9 cellular contexts compared by ENCODE assay signal in genomic region chr4:156971168-156971601, GRCh38. TPM values are rescaled to one million over a fixed set of nuclear protein-coding genes. Genes with fewer than 3 reads are reported as not detected.
DNase-seq lines count a peak whose midpoint lies in the region; ATAC-seq and TF ChIP-seq lines count a peak whose summit lies in the region.
"Had no signal": no experiment of that assay in that cellular context is flagged by ENCODE, and none has a peak within 500 bp of the region (broad histone marks: within the 10 kb centered on the region; RNA-seq: fewer than 3 reads in every experiment).

No MANE protein-coding gene starts in this region.

- peaks cover 4% of the 10 kb centered on the region for H3K4me1 Mint-ChIP-seq in activated CD4-positive, alpha-beta T cell treated with anti-CD3 and anti-CD28 coated beads, Interleukin-2, amount 10 ng/mL, durations not matched to agents 7 days and 5 days

- peaks cover 56% of the 10 kb centered on the region for H3K27me3 Mint-ChIP-seq in activated CD4-positive, alpha-beta T cell treated with anti-CD3 and anti-CD28 coated beads, Interleukin-2, amount 10 ng/mL, durations not matched to agents 7 days and 5 days

- peak overlapping the region; percentile 0 to 87 (median 56) for H3K4me3 ChIP-seq in adrenal gland

- peak overlapping the region; percentile 33 for H3K4me3 Mint-ChIP-seq in activated CD4-positive, alpha-beta T cell treated with anti-CD3 and anti-CD28 coated beads, Interleukin-2, amount 10 ng/mL, durations not matched to agents 7 days and 5 days

- no peaks in the 10 kb centered on the region for H3K36me3 ChIP-seq in adrenal gland (replicated peaks in 1 of 2)

- no peak for TF ChIP-seq POLR2A in adrenal gland (IDR thresholded peaks at IDR 0.05)

- no peak for DNase-seq in activated CD4-positive, alpha-beta T cell treated with anti-CD3 and anti-CD28 coated beads, Interleukin-2, amount 10 ng/mL, durations not matched to agents 7 days and 5 days
- DNase-seq in activated CD4-positive, alpha-beta T cell treated with anti-CD3 and anti-CD28 coated beads, Interleukin-2, amount 50 U/mL, for 1 hour, result no peak
- DNase-seq in adrenal gland (peak in 4 of 7 donors; percentile 40 to 65 (median 60)), iPS-NIHi7 (ENCODE audit: extremely low spot score) (peak; percentile 36)
- no peak for DNase-seq in stimulated activated naive CD8-positive, alpha-beta T cell treated with anti-CD3 and anti-CD28 coated beads, Interleukin-15, Interleukin-2, amounts not matched to agents 100 U/mL and 50 U/mL, for 24 hours
- DNase-seq in central memory CD4-positive, alpha-beta T cell, result no peak

- 0 to 4% (median 2%) methylated on average over 11 to 44 of the region's 44 CpGs for WGBS in adrenal gland, 4 donors

- TF ChIP-seq CTCF in adrenal gland (IDR thresholded peaks at IDR 0.05), result no peak

- H3K36me3 Mint-ChIP-seq in activated CD4-positive, alpha-beta T cell treated with anti-CD3 and anti-CD28 coated beads, Interleukin-2, amount 10 ng/mL, durations not matched to agents 7 days and 5 days (ENCODE audit: low read depth), result no peaks in the 10 kb centered on the region

- POLR2A ChIA-PET in activated CD4-positive, alpha-beta T cell treated with anti-CD3 and anti-CD28 coated beads, Interleukin-2, amount 10 ng/mL, durations not matched to agents 7 days and 5 days (lab: Charles Lee), result no interaction called here

- no peaks in the 10 kb centered on the region for H3K27me3 ChIP-seq in adrenal gland

- CTCF ChIA-PET in activated CD4-positive, alpha-beta T cell treated with anti-CD3 and anti-CD28 coated beads, Interleukin-2, amount 10 ng/mL, durations not matched to agents 7 days and 5 days (lab: Charles Lee), result no interaction called here

- peak; percentile 41 for ATAC-seq in stimulated activated naive CD8-positive, alpha-beta T cell treated with anti-CD3 and anti-CD28 coated beads, Interleukin-15, Interleukin-2, amounts not matched to agents 100 U/mL and 50 U/mL, for 24 hours
- no peak for ATAC-seq in GM18511 (IDR thresholded peaks at IDR 0.05; ENCODE audit: unreplicated experiment)
- ATAC-seq in GM21825 (IDR thresholded peaks at IDR 0.05; ENCODE audit: unreplicated experiment), result no peak

- no peaks in the 10 kb centered on the region for H3K9me3 Mint-ChIP-seq in activated CD4-positive, alpha-beta T cell treated with anti-CD3 and anti-CD28 coated beads, Interleukin-2, amount 10 ng/mL, durations not matched to agents 7 days and 5 days

- H3K4me1 ChIP-seq in adrenal gland (replicated peaks in 1 of 2), result peaks cover 7 to 19% of the 10 kb centered on the region in 2 donors

- intact Hi-C loops in adrenal gland (cut with DNase I), result no loop called here

- no peaks in the 10 kb centered on the region for H3K9me3 ChIP-seq in adrenal gland (replicated peaks in 1 of 3)

- H3K27ac Mint-ChIP-seq in activated CD4-positive, alpha-beta T cell treated with anti-CD3 and anti-CD28 coated beads, Interleukin-2, amount 10 ng/mL, durations not matched to agents 7 days and 5 days, result no peak overlapping the region

- peak overlapping the region; percentile 60 to 94 (median 88) for H3K27ac ChIP-seq in adrenal gland

RNA-seq across cellular contexts. Expression of gene PDGFC, which starts 0.4 kb away (rescaled TPM):
- not detected for total RNA-seq in activated CD4-positive, alpha-beta T cell treated with anti-CD3 and anti-CD28 coated beads, Interleukin-2, amount 10 ng/mL, durations not matched to agents 7 days and 5 days
- 10 to 100 TPM; 32.2 to 77.2 (median 51.6) TPM for total RNA-seq in adrenal gland
- 10 to 100 TPM in 1 of 3 donors, 1 to 10 TPM in 2; 6.0 to 18.2 (median 7.6) TPM for polyA plus RNA-seq in adrenal gland
- total RNA-seq: T-helper 2 cell treated with Interferon-gamma antibody and Interleukin-4, amounts not matched to agents 100 ng/mL and 5 ng/mL, for 36 hours had no signal

Comparison
In these comparisons a context has a peak if more than half of its experiments do, and no peak if none do; other contexts are left out.
1. DNase-seq: peak in adrenal gland (4 of 7) and iPS-NIHi7 (single experiment); none in activated CD4-positive, alpha-beta T cell treated with anti-CD3 and anti-CD28 coated beads, Interleukin-2, amount 10 ng/mL, durations not matched to agents 7 days and 5 days (single experiment), activated CD4-positive, alpha-beta T cell treated with anti-CD3 and anti-CD28 coated beads, Interleukin-2, amount 50 U/mL, for 1 hour (single experiment), stimulated activated naive CD8-positive, alpha-beta T cell treated with anti-CD3 and anti-CD28 coated beads, Interleukin-15, Interleukin-2, amounts not matched to agents 100 U/mL and 50 U/mL, for 24 hours (single experiment) and central memory CD4-positive, alpha-beta T cell (single experiment).
2. RNA of gene PDGFC, which starts 0.4 kb away (total RNA-seq): 32.2 to 77.2 TPM in adrenal gland; not detected in activated CD4-positive, alpha-beta T cell treated with anti-CD3 and anti-CD28 coated beads, Interleukin-2, amount 10 ng/mL, durations not matched to agents 7 days and 5 days; every median in the first group is over 10 times any median in the second.